Comparison of ENCODE assay signal across 8 cellular contexts in genomic region chr13:84917252-84917878, GRCh38.
DNase-seq lines count a peak whose midpoint lies in the region; ATAC-seq, FAIRE-seq and TF ChIP-seq lines count a peak whose summit lies in the region.

No MANE protein-coding gene starts in this region.

- H3K9me3 ChIP-seq in left lung = no peaks in the 10 kb centered on the region
- no peaks in the 10 kb centered on the region for H3K9me3 ChIP-seq in right atrium auricular region

- ATAC-seq in left lung = peak; percentile 68
- ATAC-seq in natural killer cell = no peak
- no peak for ATAC-seq in GM21529 (IDR thresholded peaks at IDR 0.05; ENCODE audit: unreplicated experiment)

- H3K4me3 Mint-ChIP-seq in CD14-positive monocyte (no peak overlapping the region), natural killer cell (no peak overlapping the region)

- H3K36me3 Mint-ChIP-seq in CD14-positive monocyte = no peaks in the 10 kb centered on the region
- no peaks in the 10 kb centered on the region for H3K36me3 Mint-ChIP-seq in natural killer cell

- H3K27me3 Mint-ChIP-seq in CD14-positive monocyte (ENCODE audit: low read depth in 3 of 3) = no peaks in the 10 kb centered on the region
- H3K27me3 Mint-ChIP-seq in natural killer cell (ENCODE audit: low read depth in 2 of 2) = no peaks in the 10 kb centered on the region

- DNase-seq in CD14-positive monocyte (ENCODE audit: low spot score) = no peak
- peak; percentile 15 for DNase-seq in KG1 (lab: John Stamatoyannopoulos, UW)
- no peak for DNase-seq in left lung
- DNase-seq in natural killer cell = no peak
- no peak for DNase-seq in NCI-H1048 (lab: John Stamatoyannopoulos, UW)
- no peak for DNase-seq in right atrium auricular region (ENCODE audit: low spot score)

- peaks cover 0 to 4% (median 0%) of the 10 kb centered on the region in 7 donors for H3K9me3 Mint-ChIP-seq in CD14-positive monocyte
- H3K9me3 Mint-ChIP-seq in natural killer cell = peaks cover 0 to 2% of the 10 kb centered on the region in 2 donors

- H3K36me3 ChIP-seq in left lung (no peaks in the 10 kb centered on the region), right atrium auricular region (no peaks in the 10 kb centered on the region)

- H3K4me3 ChIP-seq in left lung = no peak overlapping the region
- no peak overlapping the region for H3K4me3 ChIP-seq in right atrium auricular region

- H3K4me1 Mint-ChIP-seq in CD14-positive monocyte = no peaks in the 10 kb centered on the region
- H3K4me1 Mint-ChIP-seq in natural killer cell = no peaks in the 10 kb centered on the region

- intact Hi-C loops in CD14-positive monocyte (cut with micrococcal nuclease) (loop anchor here in 1 of 2 donors (10.0 kb wide), 1 partner anchor 907 kb away; no protein-coding TSS in a partner anchor), left lung (cut with DNase I) (no loop called here), natural killer cell (cut with micrococcal nuclease) (no loop called here)

- H3K27me3 ChIP-seq in left lung (no peaks in the 10 kb centered on the region), right atrium auricular region (no peaks in the 10 kb centered on the region)

- H3K4me1 ChIP-seq in left lung = no peaks in the 10 kb centered on the region
- no peaks in the 10 kb centered on the region for H3K4me1 ChIP-seq in right atrium auricular region

- TF ChIP-seq CTCF in CD14-positive monocyte (IDR thresholded peaks at IDR 0.05) = peak; percentile 19
- peak in 1 of 2 donors; percentile 41 for TF ChIP-seq CTCF in left lung (IDR thresholded peaks at IDR 0.05)
- no peak for TF ChIP-seq CTCF in natural killer cell (IDR thresholded peaks at IDR 0.05)
- peak in 1 of 2 donors; percentile 58 for TF ChIP-seq CTCF in right atrium auricular region (IDR thresholded peaks at IDR 0.05)

- H3K27ac Mint-ChIP-seq in CD14-positive monocyte = no peak overlapping the region
- no peak overlapping the region for H3K27ac Mint-ChIP-seq in natural killer cell

- FAIRE-seq in TTC549 (lab: Jason Lieb, UNC) = peak; percentile 94

- H3K27ac ChIP-seq in left lung (no peak overlapping the region), right atrium auricular region (no peak overlapping the region)
